ENCODE assay signal across 22 cellular contexts in genomic region chr3:151082880-151083838, GRCh38. TPM values are rescaled to one million over a fixed set of nuclear protein-coding genes. Genes with fewer than 3 reads are reported as not detected.
"Had no signal": no experiment of that assay in that cellular context is flagged by ENCODE, and none has a peak within 500 bp of the region (broad histone marks: within the 10 kb centered on the region; RNA-seq: fewer than 3 reads in every experiment).

No MANE protein-coding gene starts in this region.

- H3K9me3 Mint-ChIP-seq: activated CD4-positive, alpha-beta T cell treated with anti-CD3 and anti-CD28 coated beads, Interleukin-2, amount 10 ng/mL, durations not matched to agents 24 days and 14 days; activated naive CD8-positive, alpha-beta T cell treated with anti-CD3 and anti-CD28 coated beads, Interleukin-2, amount 10 ng/mL, durations not matched to agents 7 days and 5 days; activated T-cell treated with anti-CD3 and anti-CD28 coated beads, Interleukin-2, amount 50 U/mL, for 72 hours had no signal

- H3K36me3 Mint-ChIP-seq: activated naive CD8-positive, alpha-beta T cell treated with anti-CD3 and anti-CD28 coated beads, Interleukin-2, amount 10 ng/mL, durations not matched to agents 7 days and 5 days; naive B cell had no signal

- H3K27ac ChIP-seq: breast epithelium, prostate gland, suprapubic skin, upper lobe of left lung had no signal

- FAIRE-seq: frontal cortex, islet of Langerhans had no signal

- H3K4me3 Mint-ChIP-seq: activated naive CD8-positive, alpha-beta T cell treated with anti-CD3 and anti-CD28 coated beads, Interleukin-2, amount 10 ng/mL, durations not matched to agents 7 days and 5 days had no signal

- H3K4me2 ChIP-seq: smooth muscle cell had no signal

- H3K4me3 ChIP-seq: breast epithelium, prostate gland, smooth muscle cell, suprapubic skin, upper lobe of left lung had no signal

- H3K9me3 ChIP-seq: breast epithelium, prostate gland, suprapubic skin, upper lobe of left lung had no signal

- H3K4me1 ChIP-seq: breast epithelium, prostate gland had no signal

- H3K27ac Mint-ChIP-seq: activated CD4-positive, alpha-beta T cell treated with anti-CD3 and anti-CD28 coated beads, Interleukin-2, amount 10 ng/mL, durations not matched to agents 24 days and 14 days; activated naive CD8-positive, alpha-beta T cell treated with anti-CD3 and anti-CD28 coated beads, Interleukin-2, amount 10 ng/mL, durations not matched to agents 7 days and 5 days; activated T-cell treated with anti-CD3 and anti-CD28 coated beads, Interleukin-2, amount 50 U/mL, for 72 hours had no signal

- H3K36me3 ChIP-seq: breast epithelium, prostate gland, suprapubic skin, upper lobe of left lung had no signal

- DNase-seq: activated CD4-positive, alpha-beta T cell treated with anti-CD3 and anti-CD28 coated beads, Interleukin-2, amount 10 ng/mL, durations not matched to agents 24 days and 14 days; activated CD4-positive, CD25-positive, alpha-beta regulatory T cell; activated CD8-positive, alpha-beta memory T cell treated with anti-CD3 and anti-CD28 coated beads, Interleukin-2, amount 50 U/mL, for 48 hours; activated naive CD4-positive, alpha-beta T cell; activated naive CD8-positive, alpha-beta T cell treated with anti-CD3 and anti-CD28 coated beads, Interleukin-2, amount 10 ng/mL, durations not matched to agents 7 days and 5 days; activated T-cell treated with anti-CD3 and anti-CD28 coated beads, Interleukin-2, amount 50 U/mL, for 72 hours; cerebellar nuclear complex; effector memory CD4-positive, alpha-beta T cell; head of caudate nucleus; naive B cell; right cardiac atrium; stimulated activated CD4-positive, alpha-beta T cell treated with anti-CD3 and anti-CD28 coated beads, Interleukin-4, amount 100 ng/mL, for 4 hours; stimulated activated naive CD8-positive, alpha-beta T cell treated with anti-CD3 and anti-CD28 coated beads, Interleukin-15, Interleukin-2, amounts not matched to agents 100 U/mL and 50 U/mL, for 24 hours; T-helper 2 cell had no signal

RNA-seq across cellular contexts. Expression of gene MED12L, which starts 2.3 kb away (rescaled TPM):
- total RNA-seq: lung microvascular endothelial cell had no signal
